ENCODE assay signal across 10 cellular contexts in the genomic region with DNA sequence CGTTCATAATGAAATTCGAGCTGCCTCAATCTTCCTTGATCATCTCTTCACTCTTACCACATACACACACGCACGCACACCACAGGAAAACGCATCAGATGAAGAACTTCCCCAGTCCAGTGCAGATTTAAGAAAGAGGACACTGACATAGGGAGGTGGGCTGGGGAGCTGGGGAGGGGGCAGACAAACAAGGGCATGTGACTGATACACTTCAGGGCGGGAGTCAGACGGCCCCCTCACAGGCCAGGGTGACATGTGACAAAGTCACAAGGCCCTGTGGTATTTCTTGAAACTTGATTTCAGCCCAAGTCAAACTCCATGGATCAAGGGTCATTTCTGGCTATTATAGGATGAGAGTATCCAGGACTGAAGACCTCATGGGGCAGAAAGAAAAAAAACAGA.
DNase-seq lines count a peak whose midpoint lies in the region; ATAC-seq and TF ChIP-seq lines count a peak whose summit lies in the region.
"Had no signal": no experiment of that assay in that cellular context is flagged by ENCODE, and none has a peak within 500 bp of the region (broad histone marks: within the 10 kb centered on the region; RNA-seq: fewer than 3 reads in every experiment).

No MANE protein-coding gene starts in this region.

- ATAC-seq in activated T-cell treated with anti-CD3 and anti-CD28 coated beads, Interleukin-2, amount 50 U/mL, for 72 hours (replicated peaks in 1 of 2) = peak; percentile 51
- ATAC-seq in upper lobe of right lung (peak; percentile 76), GM21367 (IDR thresholded peaks at IDR 0.05; ENCODE audit: unreplicated experiment) (no peak)

- peaks cover 5% of the 10 kb centered on the region for H3K27me3 Mint-ChIP-seq in activated T-cell treated with anti-CD3 and anti-CD28 coated beads, Interleukin-2, amount 50 U/mL, for 72 hours (ENCODE audit: low read depth)
- H3K27me3 Mint-ChIP-seq in activated T-cell treated with anti-CD3 and anti-CD28 coated beads, Interleukin-2, amount 50 U/mL, for 24 hours = no peaks in the 10 kb centered on the region
- no peaks in the 10 kb centered on the region for H3K27me3 Mint-ChIP-seq in chondrocyte (ENCODE audit: low read depth)

- H3K36me3 Mint-ChIP-seq in activated T-cell treated with anti-CD3 and anti-CD28 coated beads, Interleukin-2, amount 50 U/mL, for 72 hours (ENCODE audit: insufficient read depth in 2 of 2) = no peaks in the 10 kb centered on the region
- no peaks in the 10 kb centered on the region for H3K36me3 Mint-ChIP-seq in activated T-cell treated with anti-CD3 and anti-CD28 coated beads, Interleukin-2, amount 50 U/mL, for 24 hours (ENCODE audit: low read depth)
- peaks cover 1% of the 10 kb centered on the region for H3K36me3 Mint-ChIP-seq in chondrocyte (ENCODE audit: low read depth)

- no peaks in the 10 kb centered on the region for H3K27me3 ChIP-seq in upper lobe of right lung

- no peak for TF ChIP-seq CTCF in chondrocyte (IDR thresholded peaks at IDR 0.05)
- no peak for TF ChIP-seq CTCF in upper lobe of right lung (IDR thresholded peaks at IDR 0.05)

- H3K4me1 Mint-ChIP-seq in activated T-cell treated with anti-CD3 and anti-CD28 coated beads, Interleukin-2, amount 50 U/mL, for 72 hours (ENCODE audit: low read depth) = peaks cover 8% of the 10 kb centered on the region
- peaks cover 2% of the 10 kb centered on the region for H3K4me1 Mint-ChIP-seq in activated T-cell treated with anti-CD3 and anti-CD28 coated beads, Interleukin-2, amount 50 U/mL, for 24 hours (ENCODE audit: low read depth)
- peaks cover 66% of the 10 kb centered on the region for H3K4me1 Mint-ChIP-seq in chondrocyte (ENCODE audit: low read depth)

- H3K36me3 ChIP-seq in upper lobe of right lung = no peaks in the 10 kb centered on the region

- DNase-seq in activated T-cell treated with anti-CD3 and anti-CD28 coated beads, Interleukin-2, amount 50 U/mL, for 72 hours = peak; percentile 1 to 5
- no peak for DNase-seq in activated T-cell treated with anti-CD3 and anti-CD28 coated beads, Interleukin-2, amount 50 U/mL, for 24 hours
- DNase-seq in chondrocyte (ENCODE audit: low spot score) = no peak
- peak; percentile 20 for DNase-seq in mucosa of gallbladder (ENCODE audit: low spot score)
- peak; percentile 85 for DNase-seq in upper lobe of right lung
- no peak for DNase-seq in DMS153 (lab: John Stamatoyannopoulos, UW)
- no peak for DNase-seq in retina
- DNase-seq: glutamatergic neuron, NCI-H2081 treated with DMSO at 0.1 percent for 48 hours had no signal

- peaks cover 5% of the 10 kb centered on the region for H3K4me1 ChIP-seq in upper lobe of right lung

- intact Hi-C loops in upper lobe of right lung (cut with DNase I) = no loop called here

- H3K9me3 ChIP-seq in upper lobe of right lung = no peaks in the 10 kb centered on the region

- no peak overlapping the region for H3K27ac Mint-ChIP-seq in activated T-cell treated with anti-CD3 and anti-CD28 coated beads, Interleukin-2, amount 50 U/mL, for 72 hours
- H3K27ac Mint-ChIP-seq in activated T-cell treated with anti-CD3 and anti-CD28 coated beads, Interleukin-2, amount 50 U/mL, for 24 hours = no peak overlapping the region
- H3K27ac Mint-ChIP-seq in chondrocyte (ENCODE audit: unreplicated experiment) = peak overlapping the region; percentile 96

- no peaks in the 10 kb centered on the region for H3K9me3 Mint-ChIP-seq in activated T-cell treated with anti-CD3 and anti-CD28 coated beads, Interleukin-2, amount 50 U/mL, for 72 hours
- no peaks in the 10 kb centered on the region for H3K9me3 Mint-ChIP-seq in activated T-cell treated with anti-CD3 and anti-CD28 coated beads, Interleukin-2, amount 50 U/mL, for 24 hours
- no peaks in the 10 kb centered on the region for H3K9me3 Mint-ChIP-seq in chondrocyte (ENCODE audit: low read depth)

- no peak overlapping the region for H3K4me3 ChIP-seq in upper lobe of right lung

- peak overlapping the region; percentile 52 for H3K27ac ChIP-seq in upper lobe of right lung

- peak overlapping the region in 1 of 2 donors; percentile 1 for H3K4me3 Mint-ChIP-seq in activated T-cell treated with anti-CD3 and anti-CD28 coated beads, Interleukin-2, amount 50 U/mL, for 72 hours
- no peak overlapping the region for H3K4me3 Mint-ChIP-seq in activated T-cell treated with anti-CD3 and anti-CD28 coated beads, Interleukin-2, amount 50 U/mL, for 24 hours
- peak overlapping the region; percentile 6 for H3K4me3 Mint-ChIP-seq in chondrocyte (ENCODE audit: unreplicated experiment)

Comparison
In these comparisons a context has a peak if more than half of its experiments do, and no peak if none do; other contexts are left out.
1. DNase-seq: peak in activated T-cell treated with anti-CD3 and anti-CD28 coated beads, Interleukin-2, amount 50 U/mL, for 72 hours (2 of 2), mucosa of gallbladder (single experiment) and upper lobe of right lung (single experiment); none in activated T-cell treated with anti-CD3 and anti-CD28 coated beads, Interleukin-2, amount 50 U/mL, for 24 hours (single experiment), chondrocyte (single experiment), DMS153 (single experiment) and retina (single experiment).